In the genomic region with DNA sequence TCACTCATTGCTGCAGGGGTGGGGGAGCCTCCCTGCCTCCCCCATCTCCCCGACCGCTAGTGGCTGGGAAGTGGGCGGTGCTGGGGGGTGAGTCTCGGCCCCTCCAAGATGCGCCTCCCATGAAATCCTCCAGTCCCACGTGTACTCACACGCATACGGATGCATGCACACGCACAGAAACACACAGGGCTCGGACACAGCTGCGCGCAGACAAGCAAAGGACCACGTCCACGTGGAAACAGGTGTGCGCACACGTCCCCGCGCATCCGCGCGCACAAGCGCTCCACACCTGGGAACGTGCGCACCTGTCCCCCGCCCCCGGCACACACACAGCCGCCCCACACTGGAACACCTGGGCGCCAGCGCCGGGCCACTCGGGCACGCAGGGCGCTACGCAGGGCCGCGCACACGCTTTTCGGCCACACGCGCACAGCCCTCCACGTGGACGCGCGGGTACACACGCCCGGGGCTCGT, we compare ENCODE assay signal across 9 cellular contexts. TPM values are rescaled to one million over a fixed set of nuclear protein-coding genes. Genes with fewer than 3 reads are reported as not detected.
A peak's percentile ranks its signal among the peaks of the same experiment; 100 is the strongest.
DNase-seq lines count a peak whose midpoint lies in the region; ATAC-seq and TF ChIP-seq lines count a peak whose summit lies in the region.
"Had no signal": no experiment of that assay in that cellular context is flagged by ENCODE, and none has a peak within 500 bp of the region (broad histone marks: within the 10 kb centered on the region; RNA-seq: fewer than 3 reads in every experiment).

No MANE protein-coding gene starts in this region.

- peaks cover 4% of the 10 kb centered on the region for H3K9me3 Mint-ChIP-seq in CD4-positive, alpha-beta T cell

- intact Hi-C loops in CD4-positive, alpha-beta T cell (cut with DNase I, micrococcal nuclease), result no loop called here
- intact Hi-C loops in dorsolateral prefrontal cortex (cut with DNase I), result no loop called here

- no peaks in the 10 kb centered on the region for H3K79me2 ChIP-seq in parathyroid adenoma

- DNase-seq in CD4-positive, alpha-beta T cell, result no peak
- DNase-seq in NT2/D1 (ENCODE audit: low read depth, low spot score) (no peak), dorsolateral prefrontal cortex (peak in 6 of 10 donors; percentile 55 to 71 (median 60)), NCI-H1694 treated with DMSO at 0.1 percent for 48 hours (lab: John Stamatoyannopoulos, UW) (no peak), 8988T (no peak), NCI-H1436 (lab: John Stamatoyannopoulos, UW) (no peak)
- DNase-seq: Karpas-422 had no signal

- H3K4me1 ChIP-seq in NT2/D1 (ENCODE audit: insufficient read depth, insufficient read length) (peaks cover 7% of the 10 kb centered on the region), parathyroid adenoma (no peaks in the 10 kb centered on the region)

- no peaks in the 10 kb centered on the region for H3K27me3 Mint-ChIP-seq in CD4-positive, alpha-beta T cell

- H3K4me1 Mint-ChIP-seq in CD4-positive, alpha-beta T cell (ENCODE audit: low read depth), result peaks cover 8% of the 10 kb centered on the region

- no peaks in the 10 kb centered on the region for H3K27me3 ChIP-seq in CD4-positive, alpha-beta T cell (ENCODE audit: control insufficient read depth, insufficient read depth, low read length)
- peaks cover 11% of the 10 kb centered on the region for H3K27me3 ChIP-seq in NT2/D1 (ENCODE audit: insufficient read depth, insufficient read length)
- peaks cover 0 to 30% (median 13%) of the 10 kb centered on the region in 45 donors for H3K27me3 ChIP-seq in dorsolateral prefrontal cortex
- no peaks in the 10 kb centered on the region for H3K27me3 ChIP-seq in parathyroid adenoma (ENCODE audit: control insufficient read depth, insufficient read depth, low read length)

- peaks cover 17% of the 10 kb centered on the region for H3K9me3 ChIP-seq in CD4-positive, alpha-beta T cell (ENCODE audit: control insufficient read depth, low read length)
- no peaks in the 10 kb centered on the region for H3K9me3 ChIP-seq in NT2/D1 (ENCODE audit: insufficient read depth, low read length)
- no peaks in the 10 kb centered on the region for H3K9me3 ChIP-seq in parathyroid adenoma (ENCODE audit: control insufficient read depth, low read length)

- peak overlapping the region; percentile 77 for H3K4me3 Mint-ChIP-seq in CD4-positive, alpha-beta T cell

- H2AFZ ChIP-seq in parathyroid adenoma, result peak overlapping the region; percentile 46

- H3K36me3 ChIP-seq in NT2/D1 (ENCODE audit: insufficient read depth, insufficient read length, low read length), result no peaks in the 10 kb centered on the region
- no peaks in the 10 kb centered on the region for H3K36me3 ChIP-seq in parathyroid adenoma (ENCODE audit: control insufficient read depth, insufficient read depth, low read length)

- peak; percentile 35 for ATAC-seq in CD4-positive, alpha-beta T cell (ENCODE audit: poor library complexity)
- no peak for ATAC-seq in HG02938 (IDR thresholded peaks at IDR 0.05; ENCODE audit: unreplicated experiment)

- CTCF ChIA-PET in CD4-positive, alpha-beta T cell (lab: Charles Lee), result no interaction called here

- H3K36me3 Mint-ChIP-seq in CD4-positive, alpha-beta T cell (ENCODE audit: low read depth), result peaks cover 19% of the 10 kb centered on the region

- no peak for TF ChIP-seq CTCF in CD4-positive, alpha-beta T cell (IDR thresholded peaks at IDR 0.05)
- TF ChIP-seq CTCF in dorsolateral prefrontal cortex (IDR thresholded peaks at IDR 0.05 in 54 of 56, conservative IDR thresholded peaks at IDR 0.05 in 2 of 56; ENCODE audit: low read depth in 1 of 56, partially characterized antibody in 56 of 56) (no peak), parathyroid adenoma (IDR thresholded peaks at IDR 0.05) (no peak)

- H3K4me3 ChIP-seq in NT2/D1 (ENCODE audit: insufficient read length, low read depth), result peak overlapping the region; percentile 91
- peak overlapping the region; percentile 3 to 70 (median 55) for H3K4me3 ChIP-seq in dorsolateral prefrontal cortex
- H3K4me3 ChIP-seq in parathyroid adenoma (ENCODE audit: low read depth, low read length), result no peak overlapping the region

- POLR2A ChIA-PET in CD4-positive, alpha-beta T cell (lab: Charles Lee), result interaction anchor here (1.1 kb wide), 2 partner anchors 23 to 26 kb away, joined by 3 to 4 read pairs; partner anchors contain the start of gene MRPL54

- peak overlapping the region; percentile 90 for H3K9ac ChIP-seq in NT2/D1 (ENCODE audit: insufficient read length, low read depth)
- no peak overlapping the region for H3K9ac ChIP-seq in parathyroid adenoma

- H3K4me2 ChIP-seq in parathyroid adenoma (ENCODE audit: low read length), result peak overlapping the region; percentile 9

- H3K27ac ChIP-seq in CD4-positive, alpha-beta T cell (ENCODE audit: low read depth, low read length), result no peak overlapping the region
- peak overlapping the region in 36 of 59 donors; percentile 6 to 82 (median 60) for H3K27ac ChIP-seq in dorsolateral prefrontal cortex
- H3K27ac ChIP-seq in parathyroid adenoma, result no peak overlapping the region

- no peak overlapping the region for H3K27ac Mint-ChIP-seq in CD4-positive, alpha-beta T cell

RNA-seq across cellular contexts. Expression of gene MATK, which starts 0.7 kb away (rescaled TPM):
- total RNA-seq in CD4-positive, alpha-beta T cell, result 1 to 10 TPM; 9.1 to 9.4 TPM
- total RNA-seq in dorsolateral prefrontal cortex, result 10 to 100 TPM; 16.3 to 77.5 (median 53.2) TPM

RNA-seq across cellular contexts. Expression of gene RAX2, which starts 13.5 kb away (rescaled TPM):
- not detected for total RNA-seq in CD4-positive, alpha-beta T cell
- total RNA-seq in dorsolateral prefrontal cortex, result 1 to 10 TPM in 5 of 120 experiments, under 1 TPM in 30, not detected in 85; 0.16 to 2.6 (median 0.31) TPM

RNA-seq across cellular contexts. Expression of gene MRPL54, which starts 23.0 kb away (rescaled TPM):
- total RNA-seq in CD4-positive, alpha-beta T cell, result 10 to 100 TPM; 68.9 to 71.1 TPM
- total RNA-seq in dorsolateral prefrontal cortex, result 10 to 100 TPM; 21.6 to 65.1 (median 45.6) TPM

RNA-seq across cellular contexts. Expression of gene APBA3, which starts 24.0 kb away (rescaled TPM):
- 10 to 100 TPM; 45.8 to 50.0 TPM for total RNA-seq in CD4-positive, alpha-beta T cell
- total RNA-seq in dorsolateral prefrontal cortex, result 10 to 100 TPM; 12.2 to 49.7 (median 26.9) TPM

Comparison
In these comparisons a context has a peak if more than half of its experiments do, and no peak if none do; other contexts are left out.
1. DNase-seq: peak in dorsolateral prefrontal cortex (6 of 10); none in CD4-positive, alpha-beta T cell (0 of 10), NT2/D1 (single experiment), NCI-H1694 treated with DMSO at 0.1 percent for 48 hours (single experiment), 8988T (single experiment) and NCI-H1436 (single experiment).
2. H3K27ac ChIP-seq: peak in dorsolateral prefrontal cortex (36 of 59); none in CD4-positive, alpha-beta T cell (single experiment) and parathyroid adenoma (single experiment).